In the genomic region with DNA sequence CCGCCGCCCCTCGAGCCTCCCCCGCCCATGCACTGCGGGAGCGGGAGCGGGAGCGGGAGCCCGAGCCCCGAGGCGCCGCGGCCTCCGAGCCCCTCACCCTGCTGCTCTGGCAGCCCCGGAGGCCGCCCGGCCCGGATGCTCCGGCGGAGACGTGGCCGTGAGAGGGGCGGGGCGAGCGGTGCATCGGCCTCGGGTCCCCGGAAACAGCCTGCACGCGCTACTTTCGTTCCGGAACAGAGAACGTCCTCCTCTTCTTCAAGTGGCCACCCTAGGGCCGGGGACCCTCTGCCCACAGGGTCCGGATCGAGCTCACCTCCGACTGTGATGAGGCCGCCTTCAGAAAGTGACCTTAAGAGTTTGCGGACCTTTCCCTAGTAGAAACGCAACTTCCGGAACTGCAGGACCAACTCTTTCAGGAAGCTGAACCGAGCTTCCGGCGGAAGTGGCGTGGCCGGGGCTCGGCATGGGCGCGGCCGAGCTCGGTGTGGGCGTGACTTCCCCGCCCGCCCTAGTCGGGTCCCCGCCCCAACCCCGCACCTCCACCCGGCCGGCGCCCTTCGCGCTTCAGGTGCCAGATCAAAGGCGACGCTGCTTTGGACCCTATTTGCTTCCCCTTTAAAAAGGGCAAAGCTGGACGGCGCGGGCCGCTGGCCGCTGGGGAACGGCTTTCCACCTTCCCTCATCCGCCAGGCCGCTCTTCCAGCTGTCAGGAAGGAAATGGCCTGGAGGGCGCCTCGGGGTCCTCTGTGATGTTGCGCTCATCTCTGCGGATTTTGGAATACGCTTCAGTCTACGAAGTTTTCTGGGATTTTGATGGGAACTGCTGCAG, we compare ENCODE assay signal across 1 cellular context.
TF ChIP-seq lines count a peak whose summit lies in the region.

A gene with protein sequence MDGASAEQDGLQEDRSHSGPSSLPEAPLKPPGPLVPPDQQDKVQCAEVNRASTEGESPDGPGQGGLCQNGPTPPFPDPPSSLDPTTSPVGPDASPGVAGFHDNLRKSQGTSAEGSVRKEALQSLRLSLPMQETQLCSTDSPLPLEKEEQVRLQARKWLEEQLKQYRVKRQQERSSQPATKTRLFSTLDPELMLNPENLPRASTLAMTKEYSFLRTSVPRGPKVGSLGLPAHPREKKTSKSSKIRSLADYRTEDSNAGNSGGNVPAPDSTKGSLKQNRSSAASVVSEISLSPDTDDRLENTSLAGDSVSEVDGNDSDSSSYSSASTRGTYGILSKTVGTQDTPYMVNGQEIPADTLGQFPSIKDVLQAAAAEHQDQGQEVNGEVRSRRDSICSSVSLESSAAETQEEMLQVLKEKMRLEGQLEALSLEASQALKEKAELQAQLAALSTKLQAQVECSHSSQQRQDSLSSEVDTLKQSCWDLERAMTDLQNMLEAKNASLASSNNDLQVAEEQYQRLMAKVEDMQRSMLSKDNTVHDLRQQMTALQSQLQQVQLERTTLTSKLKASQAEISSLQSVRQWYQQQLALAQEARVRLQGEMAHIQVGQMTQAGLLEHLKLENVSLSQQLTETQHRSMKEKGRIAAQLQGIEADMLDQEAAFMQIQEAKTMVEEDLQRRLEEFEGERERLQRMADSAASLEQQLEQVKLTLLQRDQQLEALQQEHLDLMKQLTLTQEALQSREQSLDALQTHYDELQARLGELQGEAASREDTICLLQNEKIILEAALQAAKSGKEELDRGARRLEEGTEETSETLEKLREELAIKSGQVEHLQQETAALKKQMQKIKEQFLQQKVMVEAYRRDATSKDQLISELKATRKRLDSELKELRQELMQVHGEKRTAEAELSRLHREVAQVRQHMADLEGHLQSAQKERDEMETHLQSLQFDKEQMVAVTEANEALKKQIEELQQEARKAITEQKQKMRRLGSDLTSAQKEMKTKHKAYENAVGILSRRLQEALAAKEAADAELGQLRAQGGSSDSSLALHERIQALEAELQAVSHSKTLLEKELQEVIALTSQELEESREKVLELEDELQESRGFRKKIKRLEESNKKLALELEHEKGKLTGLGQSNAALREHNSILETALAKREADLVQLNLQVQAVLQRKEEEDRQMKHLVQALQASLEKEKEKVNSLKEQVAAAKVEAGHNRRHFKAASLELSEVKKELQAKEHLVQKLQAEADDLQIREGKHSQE (N-terminal part only) (minus strand): TSS at position 164 of the 829 bp plus-strand sequence. CDS start 6,741 bp downstream, outside the sequence.

TF ChIP-seq in IMR-90, 13 proteins besides CTCF, POLR2A, EP300 and RAD21:
- no peak for TF ChIP-seq CEBPB (IDR thresholded peaks at IDR 0.05; ENCODE audit: low read depth, low read length)
- peak; percentile 87 for TF ChIP-seq MAZ (IDR thresholded peaks at IDR 0.05; ENCODE audit: borderline replicate concordance, low read depth, low read length)
- no peak for TF ChIP-seq MAFK (IDR thresholded peaks at IDR 0.05; ENCODE audit: low read depth, low read length)
- 0 out of 2 replicates have a peak, but pooled peaks have one; percentile 20 for TF ChIP-seq BHLHE40 (IDR thresholded peaks at IDR 0.05; ENCODE audit: low read depth, low read length)
- peak; percentile 83 for TF ChIP-seq MXI1 (IDR thresholded peaks at IDR 0.05; ENCODE audit: borderline replicate concordance, low read depth, low read length)
- TF ChIP-seq RFX5 (IDR thresholded peaks at IDR 0.05; ENCODE audit: low read depth, low read length), result no peak
- no peak for TF ChIP-seq CHD1 (IDR thresholded peaks at IDR 0.05; ENCODE audit: low read depth, low read length)
- TF ChIP-seq, protein P1, sequence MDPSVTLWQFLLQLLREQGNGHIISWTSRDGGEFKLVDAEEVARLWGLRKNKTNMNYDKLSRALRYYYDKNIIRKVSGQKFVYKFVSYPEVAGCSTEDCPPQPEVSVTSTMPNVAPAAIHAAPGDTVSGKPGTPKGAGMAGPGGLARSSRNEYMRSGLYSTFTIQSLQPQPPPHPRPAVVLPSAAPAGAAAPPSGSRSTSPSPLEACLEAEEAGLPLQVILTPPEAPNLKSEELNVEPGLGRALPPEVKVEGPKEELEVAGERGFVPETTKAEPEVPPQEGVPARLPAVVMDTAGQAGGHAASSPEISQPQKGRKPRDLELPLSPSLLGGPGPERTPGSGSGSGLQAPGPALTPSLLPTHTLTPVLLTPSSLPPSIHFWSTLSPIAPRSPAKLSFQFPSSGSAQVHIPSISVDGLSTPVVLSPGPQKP (IDR thresholded peaks at IDR 0.05; ENCODE audit: borderline replicate concordance, low read depth, low read length), result 0 out of 2 replicates have a peak, but pooled peaks have one; percentile 27
- TF ChIP-seq RCOR1 (IDR thresholded peaks at IDR 0.05; ENCODE audit: insufficient replicate concordance, low read length), result no peak
